12 cellular contexts compared by ENCODE assay signal in genomic region chr11:46210133-46210636, GRCh38.
DNase-seq lines count a peak whose midpoint lies in the region; ATAC-seq, FAIRE-seq and TF ChIP-seq lines count a peak whose summit lies in the region.
"Had no signal": no experiment of that assay in that cellular context is flagged by ENCODE, and none has a peak within 500 bp of the region (broad histone marks: within the 10 kb centered on the region; RNA-seq: fewer than 3 reads in every experiment).

No MANE protein-coding gene starts in this region.

- TF ChIP-seq EP300 in HepG2 (IDR thresholded peaks at IDR 0.05; ENCODE audit: low read depth in 2 of 2, low read length in 2 of 2) (no peak), HepG2 (CRISPR knock-in tag; IDR thresholded peaks at IDR 0.05; ENCODE audit: borderline replicate concordance) (no peak)

- H2AFZ ChIP-seq in HepG2 (ENCODE audit: low read length): no peak overlapping the region

- H3K79me2 ChIP-seq in HepG2 (ENCODE audit: insufficient read depth, low read length): no peaks in the 10 kb centered on the region

- intact Hi-C loops in activated CD4-positive, alpha-beta memory T cell treated with anti-CD3 and anti-CD28 coated beads for 36 hours (cut with micrococcal nuclease): no loop called here
- intact Hi-C loops in HepG2 (cut with micrococcal nuclease; ENCODE audit: unreplicated experiment): no loop called here
- intact Hi-C loops in CD4-positive, alpha-beta memory T cell (cut with micrococcal nuclease): no loop called here

- H3K4me2 ChIP-seq in HepG2 (ENCODE audit: low read depth, low read length): peak overlapping the region; percentile 43; the same call in 1 of the 2 replicates

- peak; percentile 8 to 45 for ATAC-seq in CD4-positive, CD25-positive, alpha-beta regulatory T cell (ENCODE audit: low read depth in 2 of 2)
- peak; percentile 27; the same call in 2 of the 3 replicates for ATAC-seq in HepG2
- ATAC-seq in HG03196 (IDR thresholded peaks at IDR 0.05; ENCODE audit: unreplicated experiment): no peak
- ATAC-seq: naive thymus-derived CD8-positive, alpha-beta T cell had no signal

- TF ChIP-seq CTCF in HepG2 (CRISPR knock-in tag; IDR thresholded peaks at IDR 0.05): no peak

- peaks cover 0 to 6% (median 0%) of the 10 kb centered on the region in 7 donors for H3K9me3 Mint-ChIP-seq in CD4-positive, CD25-positive, alpha-beta regulatory T cell
- H3K9me3 Mint-ChIP-seq in activated CD4-positive, alpha-beta memory T cell treated with anti-CD3 and anti-CD28 coated beads for 36 hours: no peaks in the 10 kb centered on the region
- no peaks in the 10 kb centered on the region for H3K9me3 Mint-ChIP-seq in CD4-positive, alpha-beta memory T cell

- CTCF ChIA-PET in activated CD4-positive, alpha-beta memory T cell treated with anti-CD3 and anti-CD28 coated beads for 36 hours (lab: Charles Lee): interaction anchor here (1.7 kb wide), 1 partner anchor 28 kb away, joined by 4 read pairs; no protein-coding TSS in a partner anchor
- CTCF ChIA-PET in HepG2 (lab: Yijun Ruan, JAX; ENCODE audit: low intra/inter-chr PET ratio, low total read pairs): no interaction called here
- CTCF ChIA-PET in CD4-positive, alpha-beta memory T cell (lab: Charles Lee; ENCODE audit: partially characterized antibody): interaction anchor here (1.3 kb wide), 1 partner anchor 29 kb away, joined by 3 read pairs; no protein-coding TSS in a partner anchor

- H3K27ac ChIP-seq in CD4-positive, CD25-positive, alpha-beta regulatory T cell (ENCODE audit: insufficient read depth, low read length, poor library complexity, severe bottlenecking): no peak overlapping the region
- H3K27ac ChIP-seq in HepG2 (ENCODE audit: extremely low read length, insufficient read depth, low read length): no peak overlapping the region
- H3K27ac ChIP-seq in CD4-positive, alpha-beta memory T cell (ENCODE audit: low read depth, low read length): no peak overlapping the region

- peaks cover 6 to 11% (median 11%) of the 10 kb centered on the region in 4 donors for H3K4me1 Mint-ChIP-seq in CD4-positive, CD25-positive, alpha-beta regulatory T cell
- H3K4me1 Mint-ChIP-seq in activated CD4-positive, alpha-beta memory T cell treated with anti-CD3 and anti-CD28 coated beads for 36 hours (ENCODE audit: low read depth): peaks cover 12% of the 10 kb centered on the region
- peaks cover 11 to 15% (median 12%) of the 10 kb centered on the region in 4 donors for H3K4me1 Mint-ChIP-seq in CD4-positive, alpha-beta memory T cell

- no peak overlapping the region for H3K9ac ChIP-seq in HepG2 (ENCODE audit: insufficient read depth, low read depth, low read length)

- no TSS peak for BruUV-seq in HepG2 (replicated peaks; lab: Mats Ljungman, UMichigan)

- peaks cover 23% of the 10 kb centered on the region for H3K27me3 Mint-ChIP-seq in CD4-positive, CD25-positive, alpha-beta regulatory T cell
- H3K27me3 Mint-ChIP-seq in activated CD4-positive, alpha-beta memory T cell treated with anti-CD3 and anti-CD28 coated beads for 36 hours: peaks cover 1% of the 10 kb centered on the region
- peaks cover 10 to 14% of the 10 kb centered on the region in 2 donors for H3K27me3 Mint-ChIP-seq in CD4-positive, alpha-beta memory T cell

- TF ChIP-seq POLR2A in HepG2 (IDR thresholded peaks at IDR 0.05; ENCODE audit: insufficient read depth in 1 of 2, low read depth in 2 of 2, low read length in 2 of 2): no peak

- peaks cover 4% of the 10 kb centered on the region for H3K4me1 ChIP-seq in CD4-positive, CD25-positive, alpha-beta regulatory T cell (ENCODE audit: control insufficient read depth, insufficient read depth, low read length, poor library complexity, severe bottlenecking)
- peaks cover 9% of the 10 kb centered on the region for H3K4me1 ChIP-seq in HepG2 (ENCODE audit: insufficient read depth, low read length)
- H3K4me1 ChIP-seq in CD4-positive, alpha-beta memory T cell (ENCODE audit: insufficient read depth, low read length): peaks cover 8% of the 10 kb centered on the region

- under 1% methylated on average over 4 of the region's 4 CpGs for WGBS in HepG2 (ENCODE audit: low lambda C conversion rate)

- H4K20me1 ChIP-seq in HepG2 (ENCODE audit: insufficient read depth, low read length): no peaks in the 10 kb centered on the region

- no peaks in the 10 kb centered on the region for H3K36me3 ChIP-seq in CD4-positive, CD25-positive, alpha-beta regulatory T cell (ENCODE audit: control insufficient read depth, insufficient read depth, low read length)
- H3K36me3 ChIP-seq in HepG2 (replicated peaks in 1 of 2; ENCODE audit: control insufficient read depth in 1 of 2, insufficient read depth in 2 of 2, low read length in 2 of 2): no peaks in the 10 kb centered on the region
- H3K36me3 ChIP-seq in CD4-positive, alpha-beta memory T cell (ENCODE audit: insufficient read depth, low read length): no peaks in the 10 kb centered on the region

- H3K27me3 ChIP-seq in CD4-positive, CD25-positive, alpha-beta regulatory T cell (ENCODE audit: control insufficient read depth, insufficient read depth, low read length): peaks cover 6% of the 10 kb centered on the region
- peaks cover 0 to 9% of the 10 kb centered on the region in 2 experiments; a peak in 3 of 5 replicates for H3K27me3 ChIP-seq in HepG2 (ENCODE audit: control insufficient read depth in 1 of 2, insufficient read depth in 2 of 2, low read length in 2 of 2)
- H3K27me3 ChIP-seq in CD4-positive, alpha-beta memory T cell (ENCODE audit: insufficient read depth, low read length): no peaks in the 10 kb centered on the region

- H3K4me3 Mint-ChIP-seq in CD4-positive, CD25-positive, alpha-beta regulatory T cell: peak overlapping the region in 1 of 4 donors; percentile 25
- no peak overlapping the region for H3K4me3 Mint-ChIP-seq in activated CD4-positive, alpha-beta memory T cell treated with anti-CD3 and anti-CD28 coated beads for 36 hours
- peak overlapping the region in 3 of 8 donors; percentile 2 to 54 (median 14) for H3K4me3 Mint-ChIP-seq in CD4-positive, alpha-beta memory T cell

- in situ Hi-C loops in HepG2 (cut with HindIII; ENCODE audit: extremely low pct_ligation_motif_present, low pct_unique_long_range_greater_than_20kb): no loop called here

- POLR2A ChIA-PET in activated CD4-positive, alpha-beta memory T cell treated with anti-CD3 and anti-CD28 coated beads for 36 hours (lab: Charles Lee): no interaction called here
- POLR2A ChIA-PET in HepG2 (lab: Yijun Ruan, JAX): interaction anchor here (2.3 kb wide), 1 partner anchor 33 kb away, joined by 8 read pairs; no protein-coding TSS in a partner anchor
- POLR2A ChIA-PET in CD4-positive, alpha-beta memory T cell (lab: Charles Lee; ENCODE audit: partially characterized antibody): no interaction called here

- TF ChIP-seq RAD21 in HepG2 (CRISPR knock-in tag; IDR thresholded peaks at IDR 0.05): no peak

- H3K9me3 ChIP-seq in CD4-positive, CD25-positive, alpha-beta regulatory T cell (ENCODE audit: control insufficient read depth in 2 of 2, low read length in 2 of 2): no peaks in the 10 kb centered on the region
- H3K9me3 ChIP-seq in HepG2 (ENCODE audit: low read length): no peaks in the 10 kb centered on the region
- no peaks in the 10 kb centered on the region for H3K9me3 ChIP-seq in CD4-positive, alpha-beta memory T cell (ENCODE audit: control insufficient read depth in 1 of 2, low read length in 2 of 2)

- DNase-seq in CD4-positive, CD25-positive, alpha-beta regulatory T cell: peak in 1 of 3 donors; percentile 36
- peak; percentile 59 for DNase-seq in HPDE6-E6E7 (ENCODE audit: extremely low spot score)
- peak; percentile 19 for DNase-seq in activated CD4-positive, alpha-beta memory T cell treated with anti-CD3 and anti-CD28 coated beads for 36 hours
- DNase-seq in HepG2 (ENCODE audit: low spot score): peak; percentile 27
- DNase-seq in CD4-positive, alpha-beta memory T cell: no peak
- DNase-seq in islet precursor cell: no peak
- no peak for DNase-seq in activated naive CD4-positive, alpha-beta T cell (lab: John Stamatoyannopoulos, UW)
- DNase-seq: GF-D8; naive thymus-derived CD8-positive, alpha-beta T cell; NCI-H2227 treated with DMSO at 0.1 percent for 48 hours had no signal

- FAIRE-seq in HepG2 (lab: Jason Lieb, UNC): no peak
- FAIRE-seq: endometrium had no signal

- H3K4me3 ChIP-seq in CD4-positive, CD25-positive, alpha-beta regulatory T cell (ENCODE audit: low read depth, low read length): peak overlapping the region; percentile 26
- no peak overlapping the region for H3K4me3 ChIP-seq in HepG2 (replicated peaks in 1 of 3; ENCODE audit: insufficient read depth in 1 of 3, low read depth in 2 of 3, low read length in 3 of 3)
- H3K4me3 ChIP-seq in CD4-positive, alpha-beta memory T cell (ENCODE audit: low read length in 2 of 2): no peak overlapping the region

- no peak overlapping the region for H3K27ac Mint-ChIP-seq in CD4-positive, CD25-positive, alpha-beta regulatory T cell
- H3K27ac Mint-ChIP-seq in activated CD4-positive, alpha-beta memory T cell treated with anti-CD3 and anti-CD28 coated beads for 36 hours: no peak overlapping the region
- H3K27ac Mint-ChIP-seq in CD4-positive, alpha-beta memory T cell: peak overlapping the region in 1 of 7 donors; percentile 42

- H3K36me3 Mint-ChIP-seq in CD4-positive, CD25-positive, alpha-beta regulatory T cell: peaks cover 3% of the 10 kb centered on the region
- no peaks in the 10 kb centered on the region for H3K36me3 Mint-ChIP-seq in activated CD4-positive, alpha-beta memory T cell treated with anti-CD3 and anti-CD28 coated beads for 36 hours
- no peaks in the 10 kb centered on the region for H3K36me3 Mint-ChIP-seq in CD4-positive, alpha-beta memory T cell
- H3K36me3 Mint-ChIP-seq: naive thymus-derived CD8-positive, alpha-beta T cell had no signal

TF ChIP-seq in HepG2, 621 proteins besides CTCF, POLR2A, EP300 and RAD21:
- TF ChIP-seq MTF2 (CRISPR knock-in tag; IDR thresholded peaks at IDR 0.05; ENCODE audit: borderline replicate concordance) (no peak), ZNF232 (CRISPR knock-in tag; IDR thresholded peaks at IDR 0.05; ENCODE audit: borderline replicate concordance) (no peak), ZNF576 (CRISPR knock-in tag; IDR thresholded peaks at IDR 0.05) (no peak), MLLT10 (CRISPR knock-in tag; IDR thresholded peaks at IDR 0.05) (no peak), FOSL2 (CRISPR knock-in tag; IDR thresholded peaks at IDR 0.05) (peak; percentile 72), BORCS8-MEF2B (CRISPR knock-in tag; IDR thresholded peaks at IDR 0.05) (no peak), MAX (IDR thresholded peaks at IDR 0.05) (no peak), CEBPB (IDR thresholded peaks at IDR 0.05; ENCODE audit: borderline replicate concordance, low read depth, low read length) (peak; percentile 69; the same call in 1 of the 2 replicates), NCOR1 (IDR thresholded peaks at IDR 0.05; ENCODE audit: borderline replicate concordance, low read length) (no peak), NFYB (CRISPR knock-in tag; IDR thresholded peaks at IDR 0.05) (no peak)

Comparison
In these comparisons a context has a peak if more than half of its experiments do, and no peak if none do; other contexts are left out.
1. DNase-seq: peak in HPDE6-E6E7 (single experiment), activated CD4-positive, alpha-beta memory T cell treated with anti-CD3 and anti-CD28 coated beads for 36 hours (single experiment) and HepG2 (single experiment); none in CD4-positive, alpha-beta memory T cell (0 of 5), islet precursor cell (single experiment) and activated naive CD4-positive, alpha-beta T cell (0 of 4).